ENCODE assay signal across 28 cellular contexts in genomic region chr15:65392368-65392767, GRCh38. TPM values are rescaled to one million over a fixed set of nuclear protein-coding genes. Genes with fewer than 3 reads are reported as not detected.
"Had no signal": no experiment of that assay in that cellular context is flagged by ENCODE, and none has a peak within 500 bp of the region (broad histone marks: within the 10 kb centered on the region; RNA-seq: fewer than 3 reads in every experiment).

No MANE protein-coding gene starts in this region.

- H3K36me3 ChIP-seq: colonic mucosa, left lung, lower lobe of right lung, ovary, suprapubic skin, transverse colon, upper lobe of right lung, uterus had no signal

- FAIRE-seq: keratinocyte had no signal

- H3K27me3 ChIP-seq: ovary, uterus had no signal

- DNase-seq: colonic mucosa; effector CD8-positive, alpha-beta T cell; endodermal cell; foreskin keratinocyte; left lung; lower lobe of right lung; nephron progenitor cell; occipital lobe; ovary; stimulated activated CD4-positive, alpha-beta T cell treated with anti-CD3 and anti-CD28 coated beads, Interleukin-12 subunit alpha, Interleukin-12 subunit beta, amount 100 ng/mL, for 4 hours; stimulated activated CD4-positive, alpha-beta T cell treated with anti-CD3 and anti-CD28 coated beads, Interleukin-1b, Interleukin-23, amount 100 ng/mL, for 48 hours; stimulated activated CD4-positive, alpha-beta T cell treated with anti-CD3 and anti-CD28 coated beads, Interleukin-4, amount 100 ng/mL, for 1 hour; stimulated activated CD8-positive, alpha-beta memory T cell treated with anti-CD3 and anti-CD28 coated beads, Interleukin-4, amount 100 ng/mL, for 48 hours; stimulated activated naive CD4-positive, alpha-beta T cell; stimulated activated naive CD8-positive, alpha-beta T cell treated with anti-CD3 and anti-CD28 coated beads, Interleukin-15, amount 100 ng/mL, for 72 hours; transverse colon; upper lobe of right lung; uterus had no signal

- ATAC-seq: esophagus mucosa; foreskin keratinocyte; gastroesophageal sphincter; left lung; lower lobe of right lung; naive thymus-derived CD8-positive, alpha-beta T cell; sciatic nerve; stimulated activated naive CD8-positive, alpha-beta T cell treated with anti-CD3 and anti-CD28 coated beads, Interleukin-15, amount 100 ng/mL, for 72 hours; upper lobe of right lung had no signal

- H3K9me3 ChIP-seq: colonic mucosa, gastroesophageal sphincter, left lung, lower lobe of right lung, ovary, psoas muscle, suprapubic skin, transverse colon, upper lobe of right lung, uterus had no signal

- H3K4me3 ChIP-seq: colonic mucosa, gastroesophageal sphincter, left lung, lower lobe of right lung, ovary, psoas muscle, smooth muscle cell, suprapubic skin, transverse colon, upper lobe of right lung, uterus had no signal

- H3K27ac ChIP-seq: colonic mucosa, epithelial cell of prostate, foreskin keratinocyte, gastroesophageal sphincter, left lung, lower lobe of right lung, ovary, psoas muscle, suprapubic skin, transverse colon, upper lobe of right lung, uterus had no signal

- H3K4me1 ChIP-seq: colonic mucosa, foreskin keratinocyte, left lung, lower lobe of right lung, psoas muscle, transverse colon, upper lobe of right lung, uterus had no signal

RNA-seq across cellular contexts. Expression of gene IGDCC3, which starts 14.6 kb away (rescaled TPM):
- total RNA-seq: foreskin keratinocyte; lower lobe of right lung; mesenteric fat pad; naive thymus-derived CD8-positive, alpha-beta T cell; psoas muscle; sciatic nerve; suprapubic skin; transverse colon; upper lobe of right lung had no signal
- polyA plus RNA-seq: foreskin keratinocyte; keratinocyte; naive thymus-derived CD8-positive, alpha-beta T cell; psoas muscle had no signal
